ENCODE assay signal across 9 cellular contexts in the genomic region with DNA sequence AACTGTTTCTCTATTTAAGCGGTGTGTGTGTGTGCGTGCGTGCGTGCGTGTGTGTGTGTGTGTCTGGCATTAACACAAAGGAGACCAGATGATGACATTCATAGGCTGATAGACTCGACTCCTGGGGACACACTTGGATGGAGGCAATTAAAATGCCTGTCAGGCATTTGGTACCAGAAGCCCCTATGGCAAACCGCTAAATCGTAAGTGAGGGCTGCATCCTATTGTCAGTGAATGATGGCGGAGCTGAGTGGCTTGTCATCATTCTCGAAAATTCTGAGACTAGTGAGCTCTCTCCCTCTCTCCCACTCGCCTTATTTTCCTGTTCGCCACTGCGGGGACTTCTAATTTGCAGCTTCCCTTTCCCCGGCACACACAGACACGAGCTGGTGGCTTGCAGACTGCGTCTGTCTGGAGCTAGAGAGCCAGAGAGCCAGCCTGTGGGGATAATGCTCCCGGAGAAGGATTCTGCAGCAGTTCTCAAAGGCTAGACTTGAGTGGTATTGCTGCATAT.
DNase-seq lines count a peak whose midpoint lies in the region; ATAC-seq lines count a peak whose summit lies in the region.
"Had no signal": no experiment of that assay in that cellular context is flagged by ENCODE, and none has a peak within 500 bp of the region (broad histone marks: within the 10 kb centered on the region; RNA-seq: fewer than 3 reads in every experiment).

No MANE protein-coding gene starts in this region.

- H3K36me3 ChIP-seq in SJCRH30: peaks cover 4% of the 10 kb centered on the region; the same call in 1 of the 2 replicates

- no peaks in the 10 kb centered on the region for H3K27me3 ChIP-seq in SJCRH30

- no peaks in the 10 kb centered on the region for H3K36me3 Mint-ChIP-seq in activated T-cell treated with anti-CD3 and anti-CD28 coated beads, Interleukin-2, amount 50 U/mL, for 4 hours (ENCODE audit: insufficient read depth)

- peak overlapping the region; percentile 61 for H3K27ac ChIP-seq in SJCRH30

- peak overlapping the region; percentile 58 for H3K4me3 Mint-ChIP-seq in activated T-cell treated with anti-CD3 and anti-CD28 coated beads, Interleukin-2, amount 50 U/mL, for 4 hours

- ATAC-seq in activated T-cell treated with anti-CD3 and anti-CD28 coated beads, Interleukin-2, amount 50 U/mL, for 4 hours: no peak
- ATAC-seq in HG03469 (IDR thresholded peaks at IDR 0.05; ENCODE audit: unreplicated experiment): no peak

- no peaks in the 10 kb centered on the region for H3K4me1 Mint-ChIP-seq in activated T-cell treated with anti-CD3 and anti-CD28 coated beads, Interleukin-2, amount 50 U/mL, for 4 hours (ENCODE audit: low read depth)

- H3K4me1 ChIP-seq in SJCRH30: peaks cover 25% of the 10 kb centered on the region

- DNase-seq in activated T-cell treated with anti-CD3 and anti-CD28 coated beads, Interleukin-2, amount 50 U/mL, for 4 hours: no peak
- no peak for DNase-seq in activated T-cell treated with anti-CD3 and anti-CD28 coated beads, Interleukin-2, amount 50 U/mL, for 1 hour
- DNase-seq in SJCRH30 (peak; percentile 82 to 89), glomerular visceral epithelial cell (ENCODE audit: extremely low spot score) (peak; percentile 22), skeletal muscle cell (ENCODE audit: low read depth) (no peak), mesenteric fat pad (ENCODE audit: low spot score) (no peak), NCI-H345 (lab: John Stamatoyannopoulos, UW) (no peak)
- DNase-seq: DND-41 had no signal

- no peaks in the 10 kb centered on the region for H3K9me3 Mint-ChIP-seq in activated T-cell treated with anti-CD3 and anti-CD28 coated beads, Interleukin-2, amount 50 U/mL, for 4 hours

- no peaks in the 10 kb centered on the region for H3K27me3 Mint-ChIP-seq in activated T-cell treated with anti-CD3 and anti-CD28 coated beads, Interleukin-2, amount 50 U/mL, for 4 hours (ENCODE audit: low read depth)

- H3K9me3 ChIP-seq in SJCRH30 (replicated peaks): no peaks in the 10 kb centered on the region

- H3K4me3 ChIP-seq in SJCRH30 (peak overlapping the region; percentile 58), skeletal muscle cell (ENCODE audit: low read depth, low read length) (peak overlapping the region; percentile 48)

Comparison
In these comparisons a context has a peak if more than half of its experiments do, and no peak if none do; other contexts are left out.
1. DNase-seq: peak in SJCRH30 (2 of 2) and glomerular visceral epithelial cell (single experiment); none in activated T-cell treated with anti-CD3 and anti-CD28 coated beads, Interleukin-2, amount 50 U/mL, for 4 hours (single experiment), activated T-cell treated with anti-CD3 and anti-CD28 coated beads, Interleukin-2, amount 50 U/mL, for 1 hour (single experiment), skeletal muscle cell (single experiment), mesenteric fat pad (single experiment) and NCI-H345 (single experiment).